ENCODE assay signal across 8 cellular contexts in genomic region chr3:139677341-139678155, GRCh38. TPM values are rescaled to one million over a fixed set of nuclear protein-coding genes. Genes with fewer than 3 reads are reported as not detected.
A peak's percentile ranks its signal among the peaks of the same experiment; 100 is the strongest.
DNase-seq lines count a peak whose midpoint lies in the region; ATAC-seq and TF ChIP-seq lines count a peak whose summit lies in the region.

Gene NMNAT3, minus strand, starts transcription at chr3:139677972. Its CDS starts 50,248 bp downstream, at chr3:139627724.

- ATAC-seq in GM18520 (IDR thresholded peaks at IDR 0.05; ENCODE audit: unreplicated experiment) (peak; percentile 75), HG03045 (IDR thresholded peaks at IDR 0.05; ENCODE audit: unreplicated experiment) (peak; percentile 95), lower lobe of right lung (peak; percentile 99 to 100)

- H3K27ac Mint-ChIP-seq in activated CD4-positive, alpha-beta memory T cell treated with anti-CD3 and anti-CD28 coated beads for 36 hours, result no peak within 1 kb of the TSS

- H3K36me3 ChIP-seq in lower lobe of right lung, result no peaks in the 10 kb centered on the region

- H3K36me3 Mint-ChIP-seq in activated CD4-positive, alpha-beta memory T cell treated with anti-CD3 and anti-CD28 coated beads for 36 hours, result no peaks in the 10 kb centered on the region

- peak; percentile 9 for TF ChIP-seq CTCF in lower lobe of right lung (IDR thresholded peaks at IDR 0.05)

- DNase-seq in NCI-H2171 (lab: John Stamatoyannopoulos, UW) (peak; percentile 90), ecto neural progenitor cell (ENCODE audit: low spot score) (peak; percentile 85), lower lobe of right lung (peak; percentile 94), HCEC 1CT (no peak)
- peak; percentile 86 for DNase-seq in activated CD4-positive, alpha-beta memory T cell treated with anti-CD3 and anti-CD28 coated beads for 36 hours
- DNase-seq in stimulated activated CD4-positive, alpha-beta T cell treated with anti-CD3 and anti-CD28 coated beads, Interleukin-4, amount 100 ng/mL, for 4 hours, result peak; percentile 82 to 85

- CTCF ChIA-PET in activated CD4-positive, alpha-beta memory T cell treated with anti-CD3 and anti-CD28 coated beads for 36 hours (lab: Charles Lee), result no interaction called here

- peak within 1 kb of the TSS; percentile 72 for H3K4me3 ChIP-seq in lower lobe of right lung

- POLR2A ChIA-PET in activated CD4-positive, alpha-beta memory T cell treated with anti-CD3 and anti-CD28 coated beads for 36 hours (lab: Charles Lee), result no interaction called here

- peaks cover 8% of the 10 kb centered on the region for H3K4me1 ChIP-seq in lower lobe of right lung

- peaks cover 7% of the 10 kb centered on the region for H3K4me1 Mint-ChIP-seq in activated CD4-positive, alpha-beta memory T cell treated with anti-CD3 and anti-CD28 coated beads for 36 hours (ENCODE audit: low read depth)

- no peaks in the 10 kb centered on the region for H3K27me3 ChIP-seq in lower lobe of right lung (ENCODE audit: low read depth)

- no peaks in the 10 kb centered on the region for H3K9me3 ChIP-seq in lower lobe of right lung

- peak within 1 kb of the TSS; percentile 76 for H3K4me3 Mint-ChIP-seq in activated CD4-positive, alpha-beta memory T cell treated with anti-CD3 and anti-CD28 coated beads for 36 hours

- H3K9me3 Mint-ChIP-seq in activated CD4-positive, alpha-beta memory T cell treated with anti-CD3 and anti-CD28 coated beads for 36 hours, result no peaks in the 10 kb centered on the region

- intact Hi-C loops in activated CD4-positive, alpha-beta memory T cell treated with anti-CD3 and anti-CD28 coated beads for 36 hours (cut with micrococcal nuclease), result loop anchor here (5.0 kb wide), 1 partner anchor 1265 kb away; the partner anchor contains the start of gene SLC25A36
- intact Hi-C loops in lower lobe of right lung (cut with DNase I), result no loop called here

- peaks cover 13% of the 10 kb centered on the region for H3K27me3 Mint-ChIP-seq in activated CD4-positive, alpha-beta memory T cell treated with anti-CD3 and anti-CD28 coated beads for 36 hours

- peak within 1 kb of the TSS; percentile 50 for H3K27ac ChIP-seq in lower lobe of right lung

RNA-seq across cellular contexts. Expression of gene NMNAT3, which starts in this region (rescaled TPM):
- 1 to 10 TPM; 1.1 to 2.3 TPM for total RNA-seq in activated CD4-positive, alpha-beta memory T cell treated with anti-CD3 and anti-CD28 coated beads for 36 hours
- total RNA-seq in lower lobe of right lung, result 5.8 TPM
